Comparison of ENCODE assay signal across 14 cellular contexts in genomic region chr3:153252963-153253362, GRCh38.
"Had no signal": no experiment of that assay in that cellular context is flagged by ENCODE, and none has a peak within 500 bp of the region (broad histone marks: within the 10 kb centered on the region; RNA-seq: fewer than 3 reads in every experiment).

No MANE protein-coding gene starts in this region.

- ATAC-seq: effector memory CD8-positive, alpha-beta T cell; left colon; lower lobe of right lung; right cardiac atrium had no signal

- H3K4me3 ChIP-seq: lower lobe of right lung, skin epidermis, tibial artery had no signal

- H3K36me3 ChIP-seq: lower lobe of right lung, tibial artery had no signal

- H3K9me3 ChIP-seq: lower lobe of right lung, tibial artery had no signal

- H3K27me3 ChIP-seq: tibial artery had no signal

- DNase-seq: activated CD4-positive, alpha-beta T cell treated with anti-CD3 and anti-CD28 coated beads, Interleukin-2, amount 10 ng/mL, durations not matched to agents 24 days and 14 days; activated CD4-positive, CD25-positive, alpha-beta regulatory T cell; activated naive CD8-positive, alpha-beta T cell treated with anti-CD3 and anti-CD28 coated beads, Interleukin-2, amount 10 ng/mL, durations not matched to agents 7 days and 5 days; anterior cingulate cortex; dermis blood vessel endothelial cell; effector memory CD8-positive, alpha-beta T cell; hippocampal formation; left colon; lower lobe of right lung; right cardiac atrium; stimulated activated CD4-positive, alpha-beta T cell treated with anti-CD3 and anti-CD28 coated beads, Interleukin-4, amount 100 ng/mL, for 24 hours; stimulated activated naive CD4-positive, alpha-beta T cell; tibial artery had no signal

- H3K4me1 ChIP-seq: tibial artery had no signal

- H3K27ac ChIP-seq: lower lobe of right lung, skin epidermis, tibial artery had no signal
